In the genomic region with DNA sequence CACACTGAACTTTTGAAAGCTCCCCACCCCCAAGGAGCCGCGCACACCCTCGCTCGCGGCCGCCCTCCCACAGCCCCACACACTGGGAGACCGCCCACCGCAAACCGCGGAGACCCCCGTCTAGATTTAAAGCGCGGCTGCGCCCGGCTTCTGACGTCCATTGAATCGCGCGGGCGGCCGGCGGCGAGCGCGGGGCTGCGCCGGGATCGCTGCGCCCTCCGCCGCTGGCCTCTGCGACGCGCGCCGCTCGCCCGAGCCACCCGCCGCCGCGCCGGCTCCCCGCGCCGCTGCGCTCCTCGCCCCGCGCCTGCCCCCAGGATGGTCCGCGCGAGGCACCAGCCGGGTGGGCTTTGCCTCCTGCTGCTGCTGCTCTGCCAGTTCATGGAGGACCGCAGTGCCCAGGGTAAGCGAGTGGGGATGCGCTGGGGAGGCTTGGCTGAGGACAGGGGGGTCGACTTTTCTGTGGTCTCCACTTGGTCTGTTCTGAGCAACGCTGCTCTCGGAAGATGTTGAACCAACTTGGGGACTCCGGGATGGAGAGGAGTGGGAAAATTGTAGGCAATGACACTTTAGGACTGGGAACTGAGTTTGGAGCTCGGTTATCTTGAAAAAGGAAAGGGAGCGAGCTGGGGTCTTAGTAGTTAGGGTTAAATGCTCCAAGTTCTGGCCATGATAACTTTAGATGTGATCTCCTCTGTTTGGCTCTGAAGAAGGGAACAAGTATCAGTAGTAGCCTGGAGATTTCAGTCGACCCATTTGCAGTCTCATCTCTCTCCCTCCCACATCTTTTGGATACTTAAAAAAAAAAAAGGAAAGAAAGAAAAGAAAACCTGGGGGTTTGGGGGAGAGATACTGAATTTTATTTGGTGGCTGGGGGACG, we compare ENCODE assay signal across 8 cellular contexts. TPM values are rescaled to one million over a fixed set of nuclear protein-coding genes. Genes with fewer than 3 reads are reported as not detected.
A peak's percentile ranks its signal among the peaks of the same experiment; 100 is the strongest.
DNase-seq lines count a peak whose midpoint lies in the region; ATAC-seq, FAIRE-seq and TF ChIP-seq lines count a peak whose summit lies in the region.

Gene FST (plus strand): TSS at position 156 of the 880 bp plus-strand sequence. CDS start 163 bp downstream, at position 319.

- no peaks in the 10 kb centered on the region for H3K36me3 Mint-ChIP-seq in activated CD8-positive, alpha-beta memory T cell treated with anti-CD3 and anti-CD28 coated beads, Interleukin-2, amount 10 ng/mL, durations not matched to agents 7 days and 5 days

- CTCF ChIA-PET in activated CD8-positive, alpha-beta memory T cell treated with anti-CD3 and anti-CD28 coated beads, Interleukin-2, amount 10 ng/mL, durations not matched to agents 7 days and 5 days (lab: Charles Lee) = interaction anchor here (1.1 to 1.2 kb wide), 2 partner anchors 13 to 828 kb away, joined by 3 read pairs; no protein-coding TSS in a partner anchor

- H3K4me3 ChIP-seq in AG10803 (ENCODE audit: low read length) = peak within 1 kb of the TSS; percentile 78
- peak within 1 kb of the TSS; percentile 31 for H3K4me3 ChIP-seq in HAP-1
- H3K4me3 ChIP-seq in pancreas = peak within 1 kb of the TSS; percentile 47 to 57 (median 53)

- no peaks in the 10 kb centered on the region for H3K9me3 ChIP-seq in HAP-1
- no peaks in the 10 kb centered on the region for H3K9me3 ChIP-seq in pancreas

- peaks cover 54% of the 10 kb centered on the region for H3K27me3 ChIP-seq in HAP-1 (ENCODE audit: low read depth)
- no peaks in the 10 kb centered on the region for H3K27me3 ChIP-seq in pancreas

- no peak for FAIRE-seq in pancreas (lab: Jason Lieb, UNC)

- peak within 1 kb of the TSS; percentile 87 for H3K4me3 Mint-ChIP-seq in activated CD8-positive, alpha-beta memory T cell treated with anti-CD3 and anti-CD28 coated beads, Interleukin-2, amount 10 ng/mL, durations not matched to agents 7 days and 5 days

- H3K27ac ChIP-seq in pancreas = peak within 1 kb of the TSS in 1 of 4 donors; percentile 26

- in situ Hi-C loops in HAP-1 (cut with MboI; ENCODE audit: low sequenced_read_pairs) = no loop called here

- peak; percentile 25 for ATAC-seq in activated CD8-positive, alpha-beta memory T cell treated with anti-CD3 and anti-CD28 coated beads, Interleukin-2, amount 10 ng/mL, durations not matched to agents 7 days and 5 days
- peak in 3 of 4 donors; percentile 15 to 43 (median 20) for ATAC-seq in pancreas

- H3K9me3 Mint-ChIP-seq in activated CD8-positive, alpha-beta memory T cell treated with anti-CD3 and anti-CD28 coated beads, Interleukin-2, amount 10 ng/mL, durations not matched to agents 7 days and 5 days (ENCODE audit: low read depth) = no peaks in the 10 kb centered on the region

- intact Hi-C loops in pancreas (cut with DNase I) = loop anchor here in 1 of 3 donors (5.0 kb wide), 2 partner anchors 567 to 747 kb away; no protein-coding TSS in a partner anchor

- TF ChIP-seq CTCF in AG10803 (conservative IDR thresholded peaks at IDR 0.05; ENCODE audit: low read length) = no peak
- TF ChIP-seq CTCF in pancreas (IDR thresholded peaks at IDR 0.05) = no peak

- H3K4me1 Mint-ChIP-seq in activated CD8-positive, alpha-beta memory T cell treated with anti-CD3 and anti-CD28 coated beads, Interleukin-2, amount 10 ng/mL, durations not matched to agents 7 days and 5 days = peaks cover 30% of the 10 kb centered on the region

- no peak within 1 kb of the TSS for H3K27ac Mint-ChIP-seq in activated CD8-positive, alpha-beta memory T cell treated with anti-CD3 and anti-CD28 coated beads, Interleukin-2, amount 10 ng/mL, durations not matched to agents 7 days and 5 days

- 1 to 2% methylated on average over 62 to 65 of the region's 65 CpGs for WGBS in pancreas, 2 donors

- H3K36me3 ChIP-seq in HAP-1 (replicated peaks) (no peaks in the 10 kb centered on the region), pancreas (no peaks in the 10 kb centered on the region)

- H3K27me3 Mint-ChIP-seq in activated CD8-positive, alpha-beta memory T cell treated with anti-CD3 and anti-CD28 coated beads, Interleukin-2, amount 10 ng/mL, durations not matched to agents 7 days and 5 days = peaks cover 74% of the 10 kb centered on the region

- DNase-seq in AG10803 (ENCODE audit: low read depth) = no peak
- DNase-seq in HAP-1 (ENCODE audit: low spot score in 2 of 2) = peak in 1 of 2 experiments; percentile 35
- no peak for DNase-seq in activated CD8-positive, alpha-beta memory T cell treated with anti-CD3 and anti-CD28 coated beads, Interleukin-2, amount 10 ng/mL, durations not matched to agents 7 days and 5 days
- peak; percentile 41 for DNase-seq in glomerular visceral epithelial cell (ENCODE audit: extremely low spot score)
- DNase-seq in pancreas = peak in 3 of 6 donors; percentile 20 to 73 (median 66)
- no peak for DNase-seq in occipital lobe (lab: John Stamatoyannopoulos, UW)
- DNase-seq in stimulated activated CD4-positive, alpha-beta T cell treated with anti-CD3 and anti-CD28 coated beads, Interleukin-4, amount 100 ng/mL, for 24 hours = no peak
- no peak for DNase-seq in NCI-H774 (lab: John Stamatoyannopoulos, UW)

- H3K4me1 ChIP-seq in HAP-1 = no peaks in the 10 kb centered on the region; the same call in 1 of the 2 replicates
- peaks cover 0 to 9% (median 0%) of the 10 kb centered on the region in 3 donors for H3K4me1 ChIP-seq in pancreas

RNA-seq across cellular contexts. Expression of gene FST, which starts in this region (rescaled TPM):
- under 1 TPM; 0.47 to 0.49 TPM for total RNA-seq in activated CD8-positive, alpha-beta memory T cell treated with anti-CD3 and anti-CD28 coated beads, Interleukin-2, amount 10 ng/mL, durations not matched to agents 7 days and 5 days
- 1 to 10 TPM in 2 of 6 donors, under 1 TPM in 3, not detected in 1; 0.67 to 1.8 (median 0.83) TPM for total RNA-seq in pancreas
- under 1 TPM; 0.45 to 0.65 TPM for polyA plus RNA-seq in pancreas
- total RNA-seq in occipital lobe = 3.0 TPM

Comparison
In these comparisons a context has a peak if more than half of its experiments do, and no peak if none do; other contexts are left out.
1. Peak in ATAC-seq in activated CD8-positive, alpha-beta memory T cell treated with anti-CD3 and anti-CD28 coated beads, Interleukin-2, amount 10 ng/mL, durations not matched to agents 7 days and 5 days; RNA of the gene not detected or under 1 TPM.